Comparison of ENCODE assay signal across 1 cellular context in genomic region chr19:29668746-29669609, GRCh38.
TF ChIP-seq lines count a peak whose summit lies in the region.

No MANE protein-coding gene starts in this region.

TF ChIP-seq in IMR-90, 13 proteins besides CTCF, POLR2A, EP300 and RAD21:
- TF ChIP-seq SMC3 (IDR thresholded peaks at IDR 0.05; ENCODE audit: low read depth, low read length): no peak
- no peak for TF ChIP-seq ELK1 (IDR thresholded peaks at IDR 0.05; ENCODE audit: borderline replicate concordance, low read depth, low read length)
- TF ChIP-seq MAZ (IDR thresholded peaks at IDR 0.05; ENCODE audit: borderline replicate concordance, low read depth, low read length): no peak
- TF ChIP-seq FOS (IDR thresholded peaks at IDR 0.05; ENCODE audit: low read depth, low read length): no peak
- no peak for TF ChIP-seq CHD1 (IDR thresholded peaks at IDR 0.05; ENCODE audit: low read depth, low read length)
- TF ChIP-seq RFX5 (IDR thresholded peaks at IDR 0.05; ENCODE audit: low read depth, low read length): no peak
- TF ChIP-seq RCOR1 (IDR thresholded peaks at IDR 0.05; ENCODE audit: insufficient replicate concordance, low read length): no peak
- TF ChIP-seq MAFK (IDR thresholded peaks at IDR 0.05; ENCODE audit: low read depth, low read length): no peak
- no peak for TF ChIP-seq CEBPB (IDR thresholded peaks at IDR 0.05; ENCODE audit: low read depth, low read length)
- TF ChIP-seq NFE2L2 (IDR thresholded peaks at IDR 0.05; ENCODE audit: low read depth, low read length): no peak
- no peak for TF ChIP-seq BHLHE40 (IDR thresholded peaks at IDR 0.05; ENCODE audit: low read depth, low read length)
TF ChIP-seq in IMR-90: peak in this region for 0.
